1 cellular context compared by ENCODE assay signal in genomic region chr2:172095146-172095904, GRCh38.
TF ChIP-seq lines count a peak whose summit lies in the region.

No MANE protein-coding gene starts in this region.

TF ChIP-seq in WTC11, 78 proteins besides CTCF, POLR2A, EP300 and RAD21 (continued from another document):
- TF ChIP-seq RELA (CRISPR knock-in tag; IDR thresholded peaks at IDR 0.05; ENCODE audit: borderline replicate concordance), result no peak
- TF ChIP-seq KAT7 (CRISPR knock-in tag; IDR thresholded peaks at IDR 0.05; ENCODE audit: borderline replicate concordance), result no peak
- TF ChIP-seq RORB (CRISPR knock-in tag; IDR thresholded peaks at IDR 0.05), result no peak
- no peak for TF ChIP-seq ZNF671 (CRISPR knock-in tag; IDR thresholded peaks at IDR 0.05)
- TF ChIP-seq CREB1 (CRISPR knock-in tag; IDR thresholded peaks at IDR 0.05), result no peak
- no peak for TF ChIP-seq ZNF425 (CRISPR knock-in tag; conservative IDR thresholded peaks at IDR 0.05)
- no peak for TF ChIP-seq ZNF512 (CRISPR knock-in tag; IDR thresholded peaks at IDR 0.05; ENCODE audit: borderline replicate concordance)
- no peak for TF ChIP-seq MXD4 (CRISPR knock-in tag; IDR thresholded peaks at IDR 0.05; ENCODE audit: borderline replicate concordance)
- TF ChIP-seq SP1 (CRISPR knock-in tag; conservative IDR thresholded peaks at IDR 0.05), result no peak
